Comparison of ENCODE assay signal across 37 cellular contexts in genomic region chr15:59485036-59485435, GRCh38. TPM values are rescaled to one million over a fixed set of nuclear protein-coding genes. Genes with fewer than 3 reads are reported as not detected.
"Had no signal": no experiment of that assay in that cellular context is flagged by ENCODE, and none has a peak within 500 bp of the region (broad histone marks: within the 10 kb centered on the region; RNA-seq: fewer than 3 reads in every experiment).

No MANE protein-coding gene starts in this region.

- H3K9me3 Mint-ChIP-seq: activated CD4-positive, alpha-beta T cell treated with anti-CD3 and anti-CD28 coated beads, Interleukin-2, amount 10 ng/mL, durations not matched to agents 7 days and 5 days; activated CD8-positive, alpha-beta T cell treated with anti-CD3 and anti-CD28 coated beads for 36 hours; activated naive CD4-positive, alpha-beta T cell treated with anti-CD3 and anti-CD28 coated beads, Interleukin-2, amount 50 U/mL, for 72 hours; activated T-helper 1 cell treated with anti-CD3 and anti-CD28 coated beads, Interleukin-12 subunit alpha, Interleukin-12 subunit beta, Interleukin-2, Interleukin-4 antibody, amounts not matched to agents 30 ng/mL and 10 ng/mL and 1 ng/mL, durations not matched to agents 14 hours and 24 hours and 36 hours; activated T-helper 17 cell treated with anti-CD3 and anti-CD28 coated beads, Interleukin-2, amount 50 U/mL, for 72 hours; central memory CD8-positive, alpha-beta T cell; T-helper 1 cell treated with Interleukin-12 subunit alpha and Interleukin-12 subunit beta and Interleukin-4 antibody, amounts not matched to agents 30 μg/mL and 1 μg/mL, for 36 hours; T-helper 2 cell treated with Interferon-gamma antibody and Interleukin-4, amounts not matched to agents 5 μg/mL and 100 μg/mL, for 36 hours had no signal

- H3K27ac ChIP-seq: adrenal gland, body of pancreas, brain microvascular endothelial cell, breast epithelium, cardiac muscle cell, VCaP had no signal

- H3K36me3 Mint-ChIP-seq: activated CD4-positive, alpha-beta memory T cell treated with anti-CD3 and anti-CD28 coated beads for 36 hours; activated naive CD4-positive, alpha-beta T cell treated with anti-CD3 and anti-CD28 coated beads, Interleukin-2, amount 50 U/mL, for 72 hours; activated naive CD8-positive, alpha-beta T cell treated with anti-CD3 and anti-CD28 coated beads for 36 hours had no signal

- H3K4me1 ChIP-seq: adrenal gland, body of pancreas, breast epithelium had no signal

- H3K4me1 Mint-ChIP-seq: activated CD4-positive, alpha-beta T cell treated with anti-CD3 and anti-CD28 coated beads for 36 hours; activated CD4-positive, alpha-beta T cell treated with anti-CD3 and anti-CD28 coated beads, Interleukin-2, amount 10 ng/mL, durations not matched to agents 7 days and 5 days; activated naive CD8-positive, alpha-beta T cell treated with anti-CD3 and anti-CD28 coated beads for 36 hours; activated T-helper 17 cell treated with anti-CD3 and anti-CD28 coated beads, Interleukin-2, amount 50 U/mL, for 72 hours had no signal

- H3K4me3 Mint-ChIP-seq: activated CD4-positive, alpha-beta memory T cell treated with anti-CD3 and anti-CD28 coated beads for 36 hours; activated CD4-positive, alpha-beta T cell treated with anti-CD3 and anti-CD28 coated beads for 36 hours; activated CD4-positive, alpha-beta T cell treated with anti-CD3 and anti-CD28 coated beads, Interleukin-2, amount 10 ng/mL, durations not matched to agents 7 days and 5 days; activated CD8-positive, alpha-beta T cell treated with anti-CD3 and anti-CD28 coated beads for 36 hours; activated naive CD4-positive, alpha-beta T cell treated with anti-CD3 and anti-CD28 coated beads for 36 hours; activated naive CD8-positive, alpha-beta T cell treated with anti-CD3 and anti-CD28 coated beads for 36 hours; activated T-cell treated with anti-CD3 and anti-CD28 coated beads, Interleukin-2, amount 50 U/mL, for 4 hours; activated T-cell treated with anti-CD3 and anti-CD28 coated beads, Interleukin-2, amount 50 U/mL, for 72 hours; activated T-helper 1 cell treated with anti-CD3 and anti-CD28 coated beads, Interleukin-12 subunit alpha, Interleukin-12 subunit beta, Interleukin-2, Interleukin-4 antibody, amounts not matched to agents 30 ng/mL and 10 ng/mL and 1 ng/mL, durations not matched to agents 14 hours and 24 hours and 36 hours; activated T-helper 17 cell treated with anti-CD3 and anti-CD28 coated beads, Interleukin-2, amount 50 U/mL, for 72 hours; central memory CD8-positive, alpha-beta T cell; T-helper 1 cell treated with Interleukin-12 subunit alpha and Interleukin-12 subunit beta and Interleukin-4 antibody, amounts not matched to agents 30 μg/mL and 1 μg/mL, for 36 hours; T-helper 2 cell treated with Interferon-gamma antibody and Interleukin-4, amounts not matched to agents 5 μg/mL and 100 μg/mL, for 36 hours had no signal

- H3K4me3 ChIP-seq: adrenal gland, body of pancreas, breast epithelium, cardiac muscle cell had no signal

- ATAC-seq: activated CD4-positive, alpha-beta T cell treated with anti-CD3 and anti-CD28 coated beads for 36 hours; activated CD4-positive, CD25-positive, alpha-beta regulatory T cell treated with anti-CD3 and anti-CD28 coated beads, Interleukin-2, amount 50 U/mL, for 24 hours; activated CD8-positive, alpha-beta T cell treated with anti-CD3 and anti-CD28 coated beads for 36 hours; activated naive CD4-positive, alpha-beta T cell treated with anti-CD3 and anti-CD28 coated beads, Interleukin-2, amount 50 U/mL, for 72 hours; activated T-cell treated with anti-CD3 and anti-CD28 coated beads, Interleukin-2, amount 50 U/mL, for 4 hours; activated T-cell treated with anti-CD3 and anti-CD28 coated beads, Interleukin-2, amount 50 U/mL, for 72 hours; activated T-helper 17 cell treated with anti-CD3 and anti-CD28 coated beads, Interleukin-2, amount 50 U/mL, for 72 hours; body of pancreas had no signal

- H3K36me3 ChIP-seq: adrenal gland, brain microvascular endothelial cell, breast epithelium, cardiac muscle cell had no signal

- DNase-seq: activated CD4-positive, alpha-beta memory T cell treated with anti-CD3 and anti-CD28 coated beads for 36 hours; activated CD4-positive, alpha-beta T cell treated with anti-CD3 and anti-CD28 coated beads for 1 hour; activated CD4-positive, alpha-beta T cell treated with anti-CD3 and anti-CD28 coated beads for 36 hours; activated CD4-positive, alpha-beta T cell treated with anti-CD3 and anti-CD28 coated beads for 48 hours; activated CD4-positive, alpha-beta T cell treated with anti-CD3 and anti-CD28 coated beads, Interleukin-2, amount 10 ng/mL, durations not matched to agents 7 days and 5 days; activated CD4-positive, CD25-positive, alpha-beta regulatory T cell; activated CD8-positive, alpha-beta memory T cell treated with anti-CD3 and anti-CD28 coated beads, Interleukin-2, amount 50 U/mL, for 4 hours; activated CD8-positive, alpha-beta T cell treated with anti-CD3 and anti-CD28 coated beads for 36 hours; activated effector memory CD4-positive, alpha-beta T cell treated with anti-CD3 and anti-CD28 coated beads, Interleukin-2, amount 50 U/mL, for 16 hours; activated gamma-delta T cell treated with Interleukin-2 at 50 U/mL for 16 hours; activated naive CD4-positive, alpha-beta T cell; activated naive CD4-positive, alpha-beta T cell treated with anti-CD3 and anti-CD28 coated beads for 36 hours; activated naive CD8-positive, alpha-beta T cell treated with anti-CD3 and anti-CD28 coated beads for 36 hours; activated T-cell treated with anti-CD3 and anti-CD28 coated beads for 4 hours; activated T-cell treated with anti-CD3 and anti-CD28 coated beads, Interleukin-2, amount 50 U/mL, for 1 hour; activated T-cell treated with anti-CD3 and anti-CD28 coated beads, Interleukin-2, amount 50 U/mL, for 4 hours; activated T-cell treated with anti-CD3 and anti-CD28 coated beads, Interleukin-2, amount 50 U/mL, for 72 hours; adrenal gland; amniotic stem cell; aorta; body of pancreas; brain microvascular endothelial cell; caudate nucleus; cerebellar nuclear complex; T-helper 1 cell; T-helper 2 cell; T-helper 9 cell had no signal

- H3K9me3 ChIP-seq: adrenal gland, body of pancreas, breast epithelium had no signal

- H3K27ac Mint-ChIP-seq: activated CD4-positive, alpha-beta memory T cell treated with anti-CD3 and anti-CD28 coated beads for 36 hours; activated CD4-positive, alpha-beta T cell treated with anti-CD3 and anti-CD28 coated beads for 36 hours; activated CD4-positive, alpha-beta T cell treated with anti-CD3 and anti-CD28 coated beads, Interleukin-2, amount 10 ng/mL, durations not matched to agents 7 days and 5 days; activated CD8-positive, alpha-beta T cell treated with anti-CD3 and anti-CD28 coated beads for 36 hours; activated naive CD4-positive, alpha-beta T cell treated with anti-CD3 and anti-CD28 coated beads for 36 hours; activated naive CD4-positive, alpha-beta T cell treated with anti-CD3 and anti-CD28 coated beads, Interleukin-2, amount 50 U/mL, for 72 hours; activated naive CD8-positive, alpha-beta T cell treated with anti-CD3 and anti-CD28 coated beads for 36 hours; activated T-cell treated with anti-CD3 and anti-CD28 coated beads, Interleukin-2, amount 50 U/mL, for 72 hours; activated T-helper 1 cell treated with anti-CD3 and anti-CD28 coated beads, Interleukin-12 subunit alpha, Interleukin-12 subunit beta, Interleukin-2, Interleukin-4 antibody, amounts not matched to agents 30 ng/mL and 10 ng/mL and 1 ng/mL, durations not matched to agents 14 hours and 24 hours and 36 hours; activated T-helper 17 cell treated with anti-CD3 and anti-CD28 coated beads, Interleukin-2, amount 50 U/mL, for 72 hours; T-helper 1 cell treated with Interleukin-12 subunit alpha and Interleukin-12 subunit beta and Interleukin-4 antibody, amounts not matched to agents 30 μg/mL and 1 μg/mL, for 36 hours; T-helper 2 cell treated with Interferon-gamma antibody and Interleukin-4, amounts not matched to agents 5 μg/mL and 100 μg/mL, for 36 hours had no signal

- H3K27me3 ChIP-seq: adrenal gland, body of pancreas, brain microvascular endothelial cell, breast epithelium, cardiac muscle cell had no signal

RNA-seq across cellular contexts. Expression of gene FAM81A, which starts 47.0 kb away (rescaled TPM):
- total RNA-seq: activated CD4-positive, alpha-beta memory T cell treated with anti-CD3 and anti-CD28 coated beads for 36 hours; activated T-helper 17 cell treated with anti-CD3 and anti-CD28 coated beads, Interleukin-2, amount 50 U/mL, for 72 hours had no signal
